ENCODE assay signal across 8 cellular contexts in the genomic region with DNA sequence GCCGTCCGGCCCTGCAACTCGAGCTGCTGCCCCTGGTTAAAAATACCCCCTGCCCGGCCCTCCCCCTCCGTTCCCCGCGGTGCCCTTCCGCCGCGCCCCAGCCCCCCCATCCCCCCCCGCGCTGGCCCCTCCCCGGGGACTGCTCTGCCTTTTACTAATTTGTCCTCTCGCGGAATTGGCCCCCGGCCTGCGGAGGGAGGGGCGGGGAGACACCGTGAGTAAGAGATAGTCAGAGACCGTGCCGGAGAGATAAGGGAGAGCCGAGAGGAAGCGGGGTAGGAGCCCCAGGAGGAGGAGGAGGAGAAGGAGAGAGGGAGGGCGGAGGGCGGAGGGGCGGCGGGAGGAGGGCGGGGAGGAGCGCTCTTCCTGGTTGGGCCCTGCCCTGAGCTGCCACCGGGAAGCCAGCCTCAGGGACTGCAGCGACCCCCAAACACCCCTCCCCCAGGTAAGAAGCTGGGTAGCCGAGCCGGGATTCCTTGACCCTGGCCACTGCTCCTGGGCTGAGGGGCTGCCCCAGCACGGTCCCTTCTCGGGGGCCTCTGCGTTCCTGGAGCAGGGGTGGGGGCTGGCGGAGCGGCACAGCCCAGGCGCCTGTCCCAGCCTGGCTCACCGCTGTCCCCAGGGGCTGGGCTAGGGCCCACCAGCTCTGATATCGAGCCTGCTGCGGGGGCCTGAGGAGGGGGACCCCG.
DNase-seq lines count a peak whose midpoint lies in the region; ATAC-seq lines count a peak whose summit lies in the region.

A gene (plus strand): TSS at position 360 of the 689 bp plus-strand sequence. CDS start 774 bp downstream, outside the sequence.

- H3K27me3 Mint-ChIP-seq in memory B cell: no peaks in the 10 kb centered on the region

- peak within 1 kb of the TSS; percentile 90 for H3K27ac Mint-ChIP-seq in memory B cell

- peak within 1 kb of the TSS; percentile 69 for H3K27ac ChIP-seq in effector memory CD4-positive, alpha-beta T cell (ENCODE audit: insufficient read depth, low read length, poor library complexity, severe bottlenecking)

- peak; percentile 30 for DNase-seq in NK-92 treated with Interleukin-12 subunit alpha and Interleukin-12 subunit beta, amount 100 ng/mL, for 24 hours (lab: John Stamatoyannopoulos, UW)
- no peak for DNase-seq in NK-92 (lab: John Stamatoyannopoulos, UW; ENCODE audit: unreplicated experiment)
- DNase-seq in NOMO-1 treated with DMSO at 0.1 percent for 48 hours (lab: John Stamatoyannopoulos, UW; ENCODE audit: unreplicated experiment): peak; percentile 89
- peak; percentile 85 for DNase-seq in activated CD8-positive, alpha-beta memory T cell treated with anti-CD3 and anti-CD28 coated beads for 24 hours
- DNase-seq in effector memory CD4-positive, alpha-beta T cell: peak; percentile 51 to 68 (median 67)
- peak; percentile 23 to 30 for DNase-seq in memory B cell (ENCODE audit: low spot score in 2 of 2)
- DNase-seq in stimulated activated CD8-positive, alpha-beta memory T cell treated with anti-CD3 and anti-CD28 coated beads, Interleukin-12 subunit alpha, Interleukin-12 subunit beta, amount 100 ng/mL, for 1 hour (ENCODE audit: low read depth): peak; percentile 42

- peak within 1 kb of the TSS; percentile 99 for H3K4me3 Mint-ChIP-seq in memory B cell

- peak; percentile 42 for ATAC-seq in HG03354 (IDR thresholded peaks at IDR 0.05; ENCODE audit: poor library complexity, severe bottlenecking, unreplicated experiment)
- ATAC-seq in memory B cell (ENCODE audit: low read depth): peak; percentile 46

- peaks cover 24% of the 10 kb centered on the region for H3K36me3 ChIP-seq in effector memory CD4-positive, alpha-beta T cell (ENCODE audit: control insufficient read depth, insufficient read depth, low read length)

- H3K36me3 Mint-ChIP-seq in memory B cell: peaks cover 8% of the 10 kb centered on the region

- no peaks in the 10 kb centered on the region for H3K9me3 ChIP-seq in effector memory CD4-positive, alpha-beta T cell (ENCODE audit: control insufficient read depth, low read length)

- H3K4me3 ChIP-seq in effector memory CD4-positive, alpha-beta T cell (ENCODE audit: insufficient read depth, low read depth, low read length, poor library complexity, severe bottlenecking): peak within 1 kb of the TSS; percentile 84

- H3K4me1 ChIP-seq in effector memory CD4-positive, alpha-beta T cell (ENCODE audit: control insufficient read depth, insufficient read depth, low read length, poor library complexity, severe bottlenecking): peaks cover 23% of the 10 kb centered on the region

- no peaks in the 10 kb centered on the region for H3K9me3 Mint-ChIP-seq in memory B cell

- no peaks in the 10 kb centered on the region for H3K27me3 ChIP-seq in effector memory CD4-positive, alpha-beta T cell (replicated peaks; ENCODE audit: control insufficient read depth, insufficient read depth, low read length, poor library complexity, severe bottlenecking)

- H3K4me1 Mint-ChIP-seq in memory B cell: peaks cover 30% of the 10 kb centered on the region
